8 cellular contexts compared by ENCODE assay signal in genomic region chr2:96509114-96509846, GRCh38. TPM values are rescaled to one million over a fixed set of nuclear protein-coding genes. Genes with fewer than 3 reads are reported as not detected.
DNase-seq lines count a peak whose midpoint lies in the region; ATAC-seq, FAIRE-seq and TF ChIP-seq lines count a peak whose summit lies in the region.

No MANE protein-coding gene starts in this region.

- no TSS peak for BruUV-seq in Caco-2 (replicated peaks; lab: Mats Ljungman, UMichigan)
- BruUV-seq in Panc1 (replicated peaks; lab: Mats Ljungman, UMichigan): no TSS peak

- no peaks in the 10 kb centered on the region for H3K9me3 ChIP-seq in Caco-2
- H3K9me3 ChIP-seq in Panc1 (ENCODE audit: control insufficient read depth, insufficient read depth, low read depth, low read length): no peaks in the 10 kb centered on the region
- no peaks in the 10 kb centered on the region for H3K9me3 ChIP-seq in neuronal stem cell (replicated peaks in 1 of 2; ENCODE audit: control insufficient read depth in 2 of 2, insufficient read depth in 1 of 2, low read depth in 1 of 2, low read length in 2 of 2)
- H3K9me3 ChIP-seq in tibial nerve: no peaks in the 10 kb centered on the region

- DNase-seq in Caco-2: peak; percentile 88 to 94
- peak; percentile 81 for DNase-seq in KBM-7
- no peak for DNase-seq in Panc1 (ENCODE audit: low read depth, low spot score)
- DNase-seq in activated gamma-delta T cell treated with Interleukin-2 at 50 U/mL for 16 hours: peak; percentile 50
- peak; percentile 83 to 93 for DNase-seq in frontal cortex (ENCODE audit: low spot score in 2 of 2)
- peak; percentile 80 for DNase-seq in neuronal stem cell (ENCODE audit: low spot score)
- DNase-seq in tibial nerve (ENCODE audit: low spot score in 2 of 2): peak; percentile 67 to 86

- no peak overlapping the region for H3K14ac ChIP-seq in neuronal stem cell (ENCODE audit: low read length)

- peaks cover 3% of the 10 kb centered on the region for H3K27me3 Mint-ChIP-seq in Caco-2 (ENCODE audit: insufficient read depth, unreplicated experiment)

- H4K91ac ChIP-seq in neuronal stem cell (ENCODE audit: low read depth, low read length, poor library complexity): no peak overlapping the region

- TF ChIP-seq EP300 in tibial nerve (IDR thresholded peaks at IDR 0.05): peak in 1 of 2 donors; percentile 59

- H2AFZ ChIP-seq in neuronal stem cell (ENCODE audit: low read length): peak overlapping the region; percentile 78

- H3K4me3 Mint-ChIP-seq in Caco-2 (ENCODE audit: unreplicated experiment): peak overlapping the region; percentile 45

- H3K18ac ChIP-seq in neuronal stem cell (ENCODE audit: low read length): peak overlapping the region; percentile 54

- peak overlapping the region; percentile 97 for H2BK15ac ChIP-seq in neuronal stem cell (ENCODE audit: low read length)

- no peak overlapping the region for H3K9ac ChIP-seq in neuronal stem cell (ENCODE audit: low read depth, low read length, poor library complexity)

- no peak overlapping the region for H3K4me3 ChIP-seq in Caco-2 (ENCODE audit: low read depth, low read length)
- no peak overlapping the region for H3K4me3 ChIP-seq in Panc1 (ENCODE audit: low read depth in 2 of 2, low read length in 2 of 2)
- no peak overlapping the region for H3K4me3 ChIP-seq in neuronal stem cell (ENCODE audit: low read length in 2 of 2)
- H3K4me3 ChIP-seq in tibial nerve: no peak overlapping the region

- POLR2A ChIA-PET in Caco-2 (lab: Charles Lee): interaction anchor here (0.8 kb wide), 1 partner anchor 102 kb away, joined by 4 read pairs; no protein-coding TSS in a partner anchor
- POLR2A ChIA-PET in Panc1 (lab: Charles Lee): interaction anchor here (0.5 kb wide), 1 partner anchor 99 kb away, joined by 3 read pairs; no protein-coding TSS in a partner anchor

- no peak overlapping the region for H2BK5ac ChIP-seq in neuronal stem cell (ENCODE audit: low read length)

- FAIRE-seq in frontal cortex (lab: Jason Lieb, UNC): no peak

- H3K27ac ChIP-seq in Panc1 (ENCODE audit: low read length) (peak overlapping the region; percentile 61), neuronal stem cell (replicated peaks; ENCODE audit: low read length) (no peak overlapping the region), tibial nerve (peak overlapping the region in 1 of 4 donors; percentile 62)

- peaks cover 21% of the 10 kb centered on the region for H3K4me1 Mint-ChIP-seq in Caco-2 (ENCODE audit: low read depth, unreplicated experiment)

- H3K27ac Mint-ChIP-seq in Caco-2 (ENCODE audit: unreplicated experiment): peak overlapping the region; percentile 61

- no peak overlapping the region for H4K8ac ChIP-seq in neuronal stem cell (ENCODE audit: low read depth, low read length)

- no peaks in the 10 kb centered on the region for H3K9me3 Mint-ChIP-seq in Caco-2 (ENCODE audit: unreplicated experiment)

- H3K36me3 ChIP-seq in Caco-2 (ENCODE audit: control insufficient read depth, insufficient read depth, low read length): no peaks in the 10 kb centered on the region
- no peaks in the 10 kb centered on the region for H3K36me3 ChIP-seq in Panc1 (ENCODE audit: control insufficient read depth, insufficient read depth, low read length)
- no peaks in the 10 kb centered on the region for H3K36me3 ChIP-seq in neuronal stem cell (replicated peaks in 1 of 2; ENCODE audit: control insufficient read depth in 2 of 2, insufficient read depth in 2 of 2, low read length in 2 of 2)
- H3K36me3 ChIP-seq in tibial nerve: no peaks in the 10 kb centered on the region

- in situ Hi-C loops in KBM-7 (cut with MboI; ENCODE audit: low pct_unique_long_range_greater_than_20kb, low sequenced_read_pairs): no loop called here
- in situ Hi-C loops in Panc1 (cut with HindIII; ENCODE audit: low pct_unique_long_range_greater_than_20kb, low sequenced_read_pairs): no loop called here

- ATAC-seq in GM21360 (IDR thresholded peaks at IDR 0.05; ENCODE audit: unreplicated experiment) (peak; percentile 69), Panc1 (peak; percentile 87)

- H3K27me3 ChIP-seq in Caco-2 (replicated peaks; ENCODE audit: control insufficient read depth, insufficient read depth, low read length) (no peaks in the 10 kb centered on the region), Panc1 (ENCODE audit: control insufficient read depth, insufficient read depth, low read length) (no peaks in the 10 kb centered on the region), neuronal stem cell (ENCODE audit: control insufficient read depth in 3 of 3, insufficient read depth in 3 of 3, low read depth in 1 of 3, low read length in 3 of 3) (peaks cover 0 to 27% (median 20%) of the 10 kb centered on the region in 3 experiments), tibial nerve (no peaks in the 10 kb centered on the region)

- H3K36me3 Mint-ChIP-seq in Caco-2 (ENCODE audit: insufficient read depth, unreplicated experiment): peaks cover 18% of the 10 kb centered on the region

- H3K4ac ChIP-seq in neuronal stem cell (ENCODE audit: low read length): no peak overlapping the region

- H2BK120ac ChIP-seq in neuronal stem cell (ENCODE audit: low read depth, low read length): no peak overlapping the region

- H2AK5ac ChIP-seq in neuronal stem cell (ENCODE audit: low read depth, low read length): peak overlapping the region; percentile 92

- intact Hi-C loops in Caco-2 (cut with micrococcal nuclease; ENCODE audit: unreplicated experiment) (loop anchor here (1.0 to 5.0 kb wide), 5 partner anchors 28 to 242 kb away; partner anchors contain the start of genes ARID5A, CIAO1, SNRNP200 and TMEM127), Panc1 (cut with micrococcal nuclease; ENCODE audit: unreplicated experiment) (loop anchor here (1.0 to 10.0 kb wide), 3 partner anchors 38 to 144 kb away; no protein-coding TSS in a partner anchor)

- peaks cover 35% of the 10 kb centered on the region for H3K4me1 ChIP-seq in Caco-2
- peaks cover 42% of the 10 kb centered on the region for H3K4me1 ChIP-seq in Panc1 (ENCODE audit: control insufficient read depth, insufficient read depth, low read length)
- peaks cover 3 to 5% of the 10 kb centered on the region in 2 donors for H3K4me1 ChIP-seq in neuronal stem cell (ENCODE audit: control insufficient read depth in 2 of 2, insufficient read depth in 1 of 2, low read depth in 1 of 2, low read length in 2 of 2)
- peaks cover 0 to 20% (median 16%) of the 10 kb centered on the region in 4 donors for H3K4me1 ChIP-seq in tibial nerve

- H3K79me1 ChIP-seq in neuronal stem cell (ENCODE audit: low read depth, low read length): no peaks in the 10 kb centered on the region

- H3K4me2 ChIP-seq in neuronal stem cell (ENCODE audit: insufficient read depth, low read length, poor library complexity, severe bottlenecking): peak overlapping the region; percentile 27

- H2BK12ac ChIP-seq in neuronal stem cell (ENCODE audit: low read length): peak overlapping the region; percentile 47

- peak; percentile 97 to 98 for TF ChIP-seq CTCF in Caco-2 (IDR thresholded peaks at IDR 0.05; ENCODE audit: insufficient read depth in 1 of 2, low read depth in 1 of 2, low read length in 1 of 2, severe bottlenecking in 1 of 2, unreplicated experiment in 1 of 2)
- TF ChIP-seq CTCF in Panc1 (IDR thresholded peaks at IDR 0.05): peak; percentile 98
- peak; percentile 97 to 99 (median 98) for TF ChIP-seq CTCF in tibial nerve (IDR thresholded peaks at IDR 0.05)

- CTCF ChIA-PET in Caco-2 (lab: Charles Lee): interaction anchor here (0.5 to 2.9 kb wide), 10 partner anchors 14 to 236 kb away, joined by 3 to 113 read pairs (median 4); no protein-coding TSS in a partner anchor
- CTCF ChIA-PET in Panc1 (lab: Charles Lee): interaction anchor here (0.7 to 3.3 kb wide), 9 partner anchors 16 to 318 kb away, joined by 3 to 38 read pairs (median 4); no protein-coding TSS in a partner anchor

- peak overlapping the region; percentile 5 for H3K23ac ChIP-seq in neuronal stem cell (ENCODE audit: low read depth, low read length, poor library complexity)

- TF ChIP-seq POLR2A in tibial nerve (IDR thresholded peaks at IDR 0.05): no peak

- WGBS in neuronal stem cell (ENCODE audit: extremely low coverage in 2 of 2, insufficient read length in 2 of 2, insufficient replicate concordance in 1 of 2), 2 donors: no CpG with 5 or more reads among the region's 32 CpGs
- WGBS in tibial nerve, 2 donors: 21 to 25% methylated on average over 30 to 32 of the region's 32 CpGs

RNA-seq across cellular contexts. Expression of gene NEURL3, which starts 4.1 kb away (rescaled TPM):
- total RNA-seq in Caco-2 (2022) (3.1 and 4.2 TPM in 2 replicates), Panc1 (2021; ENCODE audit: unreplicated experiment) (1.2 TPM), frontal cortex (not detected), tibial nerve (1 to 10 TPM in 1 of 4 donors, not detected in 3; 1.5 TPM)
- polyA plus RNA-seq in Panc1 (2012; ENCODE audit: insufficient read length): 1.1 TPM
- 0.06 TPM for polyA plus RNA-seq in neuronal stem cell (2013, experiment 1 of 2)
- polyA plus RNA-seq in neuronal stem cell (2013, experiment 2 of 2): not detected

RNA-seq across cellular contexts. Expression of gene ARID5A, which starts 27.3 kb away (rescaled TPM):
- total RNA-seq in Caco-2 (2022) (3.0 and 3.3 TPM in 2 replicates), Panc1 (2021; ENCODE audit: unreplicated experiment) (19.3 TPM), frontal cortex (1.6 TPM), tibial nerve (10 to 100 TPM; 23.8 to 56.4 (median 40.3) TPM)
- polyA plus RNA-seq in Panc1 (2012; ENCODE audit: insufficient read length): 29.1 TPM
- polyA plus RNA-seq in neuronal stem cell (2013, experiment 1 of 2): 1.7 TPM
- polyA plus RNA-seq in neuronal stem cell (2013, experiment 2 of 2): 1.5 TPM
